In the genomic region with DNA sequence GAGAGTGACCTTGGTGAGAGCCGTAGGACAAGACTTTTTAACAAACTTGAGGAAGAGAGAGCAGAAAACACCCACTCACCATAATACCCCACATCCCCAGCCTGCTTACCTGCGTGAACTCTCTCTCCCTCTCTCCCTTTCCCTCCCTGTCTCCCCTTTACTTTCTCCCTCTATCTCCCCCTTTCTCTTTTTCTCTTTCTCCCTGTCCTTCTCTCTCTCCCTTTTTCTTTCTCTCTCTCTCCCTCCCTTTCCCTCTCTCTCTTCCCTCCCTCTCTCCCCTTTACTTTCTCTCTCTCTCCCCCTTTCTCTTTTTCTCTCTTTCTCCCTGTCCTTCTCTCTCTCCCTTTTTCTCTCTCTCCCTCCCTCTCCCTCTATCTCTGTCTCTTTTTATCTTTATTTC, we compare ENCODE assay signal across 4 cellular contexts.
TF ChIP-seq lines count a peak whose summit lies in the region.

No MANE protein-coding gene starts in this region.

TF ChIP-seq in A549, 52 proteins besides CTCF, POLR2A, EP300 and RAD21 (continues in another document):
- no peak for TF ChIP-seq HOXB5 (CRISPR knock-in tag; IDR thresholded peaks at IDR 0.05)
- no peak for TF ChIP-seq EHF (CRISPR knock-in tag; IDR thresholded peaks at IDR 0.05)
- TF ChIP-seq HDAC2 (IDR thresholded peaks at IDR 0.05), result no peak
- no peak for TF ChIP-seq ZC3H11A (IDR thresholded peaks at IDR 0.05)
- no peak for TF ChIP-seq NPAS2 (CRISPR knock-in tag; IDR thresholded peaks at IDR 0.05; ENCODE audit: borderline replicate concordance)
- TF ChIP-seq, protein P1, sequence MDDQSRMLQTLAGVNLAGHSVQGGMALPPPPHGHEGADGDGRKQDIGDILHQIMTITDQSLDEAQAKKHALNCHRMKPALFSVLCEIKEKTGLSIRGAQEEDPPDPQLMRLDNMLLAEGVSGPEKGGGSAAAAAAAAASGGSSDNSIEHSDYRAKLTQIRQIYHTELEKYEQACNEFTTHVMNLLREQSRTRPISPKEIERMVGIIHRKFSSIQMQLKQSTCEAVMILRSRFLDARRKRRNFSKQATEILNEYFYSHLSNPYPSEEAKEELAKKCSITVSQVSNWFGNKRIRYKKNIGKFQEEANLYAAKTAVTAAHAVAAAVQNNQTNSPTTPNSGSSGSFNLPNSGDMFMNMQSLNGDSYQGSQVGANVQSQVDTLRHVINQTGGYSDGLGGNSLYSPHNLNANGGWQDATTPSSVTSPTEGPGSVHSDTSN (IDR thresholded peaks at IDR 0.05), result no peak
- TF ChIP-seq, protein P2, sequence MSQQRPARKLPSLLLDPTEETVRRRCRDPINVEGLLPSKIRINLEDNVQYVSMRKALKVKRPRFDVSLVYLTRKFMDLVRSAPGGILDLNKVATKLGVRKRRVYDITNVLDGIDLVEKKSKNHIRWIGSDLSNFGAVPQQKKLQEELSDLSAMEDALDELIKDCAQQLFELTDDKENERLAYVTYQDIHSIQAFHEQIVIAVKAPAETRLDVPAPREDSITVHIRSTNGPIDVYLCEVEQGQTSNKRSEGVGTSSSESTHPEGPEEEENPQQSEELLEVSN (IDR thresholded peaks at IDR 0.05; ENCODE audit: borderline replicate concordance, low read depth), result no peak
- TF ChIP-seq GATA3 (IDR thresholded peaks at IDR 0.05; ENCODE audit: borderline replicate concordance), result no peak
- no peak for TF ChIP-seq ZNF302 (CRISPR knock-in tag; IDR thresholded peaks at IDR 0.05)
- TF ChIP-seq ESRRA (IDR thresholded peaks at IDR 0.05; ENCODE audit: borderline replicate concordance, low read length), result no peak
- no peak for TF ChIP-seq MYC (IDR thresholded peaks at IDR 0.05; ENCODE audit: borderline replicate concordance, low read length)
- no peak for TF ChIP-seq CEBPB (IDR thresholded peaks at IDR 0.05)
- no peak for TF ChIP-seq ZSCAN20 (CRISPR knock-in tag; IDR thresholded peaks at IDR 0.05)
- no peak for TF ChIP-seq SMC3 (IDR thresholded peaks at IDR 0.05)
- TF ChIP-seq, protein P3, sequence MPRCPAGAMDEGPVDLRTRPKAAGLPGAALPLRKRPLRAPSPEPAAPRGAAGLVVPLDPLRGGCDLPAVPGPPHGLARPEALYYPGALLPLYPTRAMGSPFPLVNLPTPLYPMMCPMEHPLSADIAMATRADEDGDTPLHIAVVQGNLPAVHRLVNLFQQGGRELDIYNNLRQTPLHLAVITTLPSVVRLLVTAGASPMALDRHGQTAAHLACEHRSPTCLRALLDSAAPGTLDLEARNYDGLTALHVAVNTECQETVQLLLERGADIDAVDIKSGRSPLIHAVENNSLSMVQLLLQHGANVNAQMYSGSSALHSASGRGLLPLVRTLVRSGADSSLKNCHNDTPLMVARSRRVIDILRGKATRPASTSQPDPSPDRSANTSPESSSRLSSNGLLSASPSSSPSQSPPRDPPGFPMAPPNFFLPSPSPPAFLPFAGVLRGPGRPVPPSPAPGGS (IDR thresholded peaks at IDR 0.05), result no peak

TF ChIP-seq in HEK293, 187 proteins besides CTCF, POLR2A, EP300 and RAD21:
- TF ChIP-seq PRDM1 (tag by site-specific recombination; IDR thresholded peaks at IDR 0.05), result peak; percentile 97
- no peak for TF ChIP-seq KLF9 (tag by site-specific recombination; IDR thresholded peaks at IDR 0.05; ENCODE audit: low read depth)
- TF ChIP-seq MEIS1 (CRISPR knock-in tag; IDR thresholded peaks at IDR 0.05; ENCODE audit: borderline replicate concordance), result no peak

TF ChIP-seq in H1, 55 proteins besides CTCF, POLR2A, EP300 and RAD21:
- TF ChIP-seq SIRT6 (IDR thresholded peaks at IDR 0.05; ENCODE audit: low read length) (no peak), GTF2F1 (IDR thresholded peaks at IDR 0.05; ENCODE audit: borderline replicate concordance, low read depth, low read length) (no peak), TCF12 (IDR thresholded peaks at IDR 0.05; ENCODE audit: low read depth, low read length) (no peak), SP4 (IDR thresholded peaks at IDR 0.05; ENCODE audit: low read length) (no peak), JUND (IDR thresholded peaks at IDR 0.05; ENCODE audit: low read length) (no peak), KDM1A (IDR thresholded peaks at IDR 0.05; ENCODE audit: borderline replicate concordance, low read length) (no peak), ASH2L (IDR thresholded peaks at IDR 0.05; ENCODE audit: low read length) (no peak), CEBPB (IDR thresholded peaks at IDR 0.05; ENCODE audit: low read depth, low read length) (no peak), NRF1 (IDR thresholded peaks at IDR 0.05; ENCODE audit: low read depth, low read length) (no peak), POLR2AphosphoS5 (IDR thresholded peaks at IDR 0.05; ENCODE audit: low read depth, low read length) (no peak), SRF (IDR thresholded peaks at IDR 0.05; ENCODE audit: low read depth, low read length) (no peak), CBX5 (IDR thresholded peaks at IDR 0.05; ENCODE audit: low read depth, low read length) (no peak), TAF1 (IDR thresholded peaks at IDR 0.05; ENCODE audit: low read depth, low read length) (no peak), TEAD4 (IDR thresholded peaks at IDR 0.05; ENCODE audit: low read depth, low read length) (no peak), YY1 (IDR thresholded peaks at IDR 0.05; ENCODE audit: low read depth, low read length) (no peak), CREB1 (IDR thresholded peaks at IDR 0.05) (no peak), NANOG (IDR thresholded peaks at IDR 0.05; ENCODE audit: insufficient read depth, low read depth, low read length, poor library complexity, severe bottlenecking) (no peak), HDAC6 (IDR thresholded peaks at IDR 0.05; ENCODE audit: low read depth, low read length) (no peak)
- TF ChIP-seq, protein P4, sequence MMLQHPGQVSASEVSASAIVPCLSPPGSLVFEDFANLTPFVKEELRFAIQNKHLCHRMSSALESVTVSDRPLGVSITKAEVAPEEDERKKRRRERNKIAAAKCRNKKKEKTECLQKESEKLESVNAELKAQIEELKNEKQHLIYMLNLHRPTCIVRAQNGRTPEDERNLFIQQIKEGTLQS (IDR thresholded peaks at IDR 0.05; ENCODE audit: insufficient read depth, low read depth, low read length), result no peak

TF ChIP-seq in HepG2, 621 proteins besides CTCF, POLR2A, EP300 and RAD21:
- TF ChIP-seq TSC22D2 (CRISPR knock-in tag; IDR thresholded peaks at IDR 0.05; ENCODE audit: borderline replicate concordance) (no peak), ZNF790 (CRISPR knock-in tag; IDR thresholded peaks at IDR 0.05; ENCODE audit: borderline replicate concordance) (no peak), ZZZ3 (CRISPR knock-in tag; IDR thresholded peaks at IDR 0.05; ENCODE audit: borderline replicate concordance) (no peak), MAFK (conservative IDR thresholded peaks at IDR 0.05 in 1 of 2, IDR thresholded peaks at IDR 0.05 in 1 of 2; ENCODE audit: low read length in 2 of 2) (no peak), ZHX1 (CRISPR knock-in tag; IDR thresholded peaks at IDR 0.05; ENCODE audit: low read depth) (no peak), HNRNPL (IDR thresholded peaks at IDR 0.05; ENCODE audit: low read depth, low read length) (no peak), ZSCAN30 (CRISPR knock-in tag; IDR thresholded peaks at IDR 0.05) (no peak), CC2D1A (CRISPR knock-in tag; IDR thresholded peaks at IDR 0.05) (no peak), DMTF1 (CRISPR knock-in tag; IDR thresholded peaks at IDR 0.05) (no peak), ZSCAN29 (CRISPR knock-in tag; conservative IDR thresholded peaks at IDR 0.05) (no peak), ZBTB3 (CRISPR knock-in tag; IDR thresholded peaks at IDR 0.05; ENCODE audit: borderline replicate concordance, low read depth) (no peak), ZBTB1 (CRISPR knock-in tag; IDR thresholded peaks at IDR 0.05; ENCODE audit: borderline replicate concordance) (no peak), ZNF3 (CRISPR knock-in tag; IDR thresholded peaks at IDR 0.05) (no peak), ZNF331 (CRISPR knock-in tag; IDR thresholded peaks at IDR 0.05) (no peak), NONO (IDR thresholded peaks at IDR 0.05) (no peak), NONO (CRISPR knock-in tag; conservative IDR thresholded peaks at IDR 0.05) (no peak), SMAD3 (CRISPR knock-in tag; IDR thresholded peaks at IDR 0.05) (no peak)
- TF ChIP-seq, protein P5, sequence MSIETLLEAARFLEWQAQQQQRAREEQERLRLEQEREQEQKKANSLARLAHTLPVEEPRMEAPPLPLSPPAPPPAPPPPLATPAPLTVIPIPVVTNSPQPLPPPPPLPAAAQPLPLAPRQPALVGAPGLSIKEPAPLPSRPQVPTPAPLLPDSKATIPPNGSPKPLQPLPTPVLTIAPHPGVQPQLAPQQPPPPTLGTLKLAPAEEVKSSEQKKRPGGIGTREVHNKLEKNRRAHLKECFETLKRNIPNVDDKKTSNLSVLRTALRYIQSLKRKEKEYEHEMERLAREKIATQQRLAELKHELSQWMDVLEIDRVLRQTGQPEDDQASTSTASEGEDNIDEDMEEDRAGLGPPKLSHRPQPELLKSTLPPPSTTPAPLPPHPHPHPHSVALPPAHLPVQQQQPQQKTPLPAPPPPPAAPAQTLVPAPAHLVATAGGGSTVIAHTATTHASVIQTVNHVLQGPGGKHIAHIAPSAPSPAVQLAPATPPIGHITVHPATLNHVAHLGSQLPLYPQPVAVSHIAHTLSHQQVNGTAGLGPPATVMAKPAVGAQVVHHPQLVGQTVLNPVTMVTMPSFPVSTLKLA (IDR thresholded peaks at IDR 0.05), result no peak
